ENCODE assay signal across 1 cellular context in the genomic region with DNA sequence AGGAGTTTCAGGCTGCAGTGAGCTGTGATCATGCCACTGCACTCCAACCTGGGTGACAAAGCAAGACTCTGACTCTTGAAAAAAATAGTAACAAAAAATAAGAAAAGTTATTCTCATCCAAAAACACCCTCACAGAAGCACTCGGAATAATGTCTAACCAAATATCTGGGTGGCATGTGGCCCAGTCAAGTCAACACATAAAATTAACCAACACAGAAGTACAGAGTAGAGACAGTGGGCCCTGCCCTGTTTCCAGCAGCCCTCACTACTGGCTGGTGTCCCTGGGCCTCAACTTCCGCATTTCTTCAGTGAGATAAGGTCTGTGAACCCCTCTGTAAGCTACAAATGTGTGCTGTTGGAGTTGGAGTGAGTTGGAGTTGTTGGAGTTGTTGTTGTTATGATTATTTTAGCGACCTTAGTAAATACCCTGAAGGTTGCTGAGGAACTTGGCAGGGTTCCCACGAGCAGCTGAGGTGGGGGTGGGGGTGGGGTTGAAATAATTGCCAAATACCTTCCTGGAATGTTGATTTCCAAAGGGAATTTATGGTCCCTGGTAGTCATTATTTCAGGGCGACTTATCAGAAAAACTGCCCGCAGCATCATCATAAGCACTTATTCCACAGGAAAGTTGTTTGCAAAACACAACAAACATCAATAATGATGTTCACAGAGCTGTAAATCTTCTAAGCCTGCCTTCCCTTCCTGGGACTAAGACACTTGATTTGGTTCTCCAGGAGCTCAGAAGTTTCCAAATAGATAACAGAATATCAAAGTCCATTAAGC.
TF ChIP-seq lines count a peak whose summit lies in the region.

No MANE protein-coding gene starts in this region.

TF ChIP-seq in GM23338, 12 proteins besides CTCF, POLR2A, EP300 and RAD21 (continued from another document):
- TF ChIP-seq REST (IDR thresholded peaks at IDR 0.05; ENCODE audit: unreplicated experiment) (no peak), POLR2AphosphoS5 (IDR thresholded peaks at IDR 0.05; ENCODE audit: low read depth) (no peak), EZH2 (IDR thresholded peaks at IDR 0.05; ENCODE audit: low read depth, unreplicated experiment) (no peak), NANOG (IDR thresholded peaks at IDR 0.05; ENCODE audit: borderline replicate concordance) (no peak), JUNB (IDR thresholded peaks at IDR 0.05; ENCODE audit: unreplicated experiment) (no peak), EZH2phosphoT487 (IDR thresholded peaks at IDR 0.05; ENCODE audit: unreplicated experiment) (no peak), CREB1 (CRISPR knock-in tag; IDR thresholded peaks at IDR 0.05; ENCODE audit: low read depth) (no peak), ZNF462 (CRISPR knock-in tag; IDR thresholded peaks at IDR 0.05) (no peak), ZNF331 (CRISPR knock-in tag; IDR thresholded peaks at IDR 0.05; ENCODE audit: low read depth) (no peak), ZNF114 (CRISPR knock-in tag; IDR thresholded peaks at IDR 0.05) (no peak)
TF ChIP-seq in GM23338: peak in this region for 0.
